Comparison of ENCODE assay signal across 8 cellular contexts in the genomic region with DNA sequence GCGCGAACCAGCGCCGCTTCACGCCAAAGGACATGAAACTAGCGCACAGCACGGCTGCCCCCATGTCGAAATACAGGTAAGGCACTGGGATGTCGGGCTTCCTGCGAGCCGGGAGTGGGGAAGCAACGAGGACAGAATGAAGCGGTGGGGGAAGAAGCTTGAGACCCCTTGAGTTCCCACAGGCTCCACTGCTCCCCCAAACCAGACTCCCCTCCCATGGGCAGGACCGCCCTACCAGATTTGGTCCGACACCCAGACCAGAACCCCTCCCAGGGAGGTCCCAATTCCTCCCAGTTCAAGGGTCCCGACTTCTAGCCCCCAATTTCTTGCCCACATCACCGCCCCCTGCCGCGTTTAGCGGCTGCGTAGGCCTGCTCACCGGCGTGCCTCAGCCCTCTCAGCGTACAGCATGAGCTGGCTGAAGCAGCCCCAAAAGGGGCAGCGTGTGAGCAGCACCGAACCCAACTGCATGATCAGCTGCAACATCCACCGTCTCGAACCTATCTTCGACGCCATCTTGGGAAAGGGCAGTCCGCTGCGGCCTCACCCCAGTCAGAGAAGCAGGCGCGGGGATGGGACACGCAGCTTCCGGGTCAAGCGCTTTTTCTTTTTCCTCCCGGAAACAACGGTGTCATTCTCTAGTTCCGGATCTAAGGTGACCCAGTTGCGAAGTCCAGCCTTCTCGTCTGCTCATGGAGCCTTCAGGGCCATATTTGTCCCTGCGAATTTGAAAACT. TPM values are rescaled to one million over a fixed set of nuclear protein-coding genes. Genes with fewer than 3 reads are reported as not detected.
DNase-seq lines count a peak whose midpoint lies in the region; TF ChIP-seq lines count a peak whose summit lies in the region.

A gene (minus strand): TSS at position 527 of the 736 bp plus-strand sequence. CDS start 11 bp downstream, at position 516.

- CTCF ChIA-PET in SK-N-SH (lab: Yijun Ruan, JAX): interaction anchor here (0.8 to 31.1 kb wide), 8 partner anchors 8 to 101 kb away, joined by 3 to 638 read pairs (median 4); a partner anchor contains a TSS

- in situ Hi-C loops in HAP-1 (cut with MboI; ENCODE audit: low sequenced_read_pairs): no loop called here

- H3K27ac ChIP-seq in SK-N-SH (ENCODE audit: low read depth in 2 of 2, low read length in 1 of 2): peak within 1 kb of the TSS; percentile 68 to 92
- peak within 1 kb of the TSS; percentile 90 for H3K27ac ChIP-seq in substantia nigra (ENCODE audit: low read depth, low read length, poor library complexity, severe bottlenecking)

- peak in 1 of 2 experiments; percentile 24; a peak in 1 of 4 replicates for TF ChIP-seq EP300 in SK-N-SH (IDR thresholded peaks at IDR 0.05; ENCODE audit: borderline replicate concordance in 1 of 2, low read depth in 1 of 2, low read length in 1 of 2)

- H3K4me3 ChIP-seq in HAP-1 (peak within 1 kb of the TSS; percentile 78), SK-N-SH (ENCODE audit: low read depth in 2 of 2, low read length in 1 of 2) (peak within 1 kb of the TSS; percentile 96 to 97)

- DNase-seq in ELF-1 (ENCODE audit: low read depth, low spot score): peak; percentile 93
- DNase-seq in HAP-1 (ENCODE audit: low spot score in 2 of 2): peak; percentile 84 to 93
- DNase-seq in NAMALWA (ENCODE audit: low spot score): peak; percentile 94
- DNase-seq in SK-N-SH: peak; percentile 93
- DNase-seq in activated naive CD4-positive, alpha-beta T cell treated with anti-CD3 and anti-CD28 coated beads, Interleukin-2, amount 50 U/mL, for 16 hours: peak; percentile 88
- peak; percentile 90 for DNase-seq in globus pallidus (ENCODE audit: low spot score)
- DNase-seq in non-pigmented ciliary epithelial cell (ENCODE audit: low read depth): peak; percentile 72
- peak; percentile 51 to 92 (median 84) for DNase-seq in substantia nigra (lab: John Stamatoyannopoulos, UW)

- no peaks in the 10 kb centered on the region for H3K9me3 ChIP-seq in HAP-1
- no peaks in the 10 kb centered on the region for H3K9me3 ChIP-seq in SK-N-SH

- no peaks in the 10 kb centered on the region for H4K20me1 ChIP-seq in SK-N-SH (ENCODE audit: insufficient read depth)

- H2AFZ ChIP-seq in SK-N-SH (ENCODE audit: low read depth): peak within 1 kb of the TSS; percentile 94

- H3K9ac ChIP-seq in SK-N-SH: peak within 1 kb of the TSS; percentile 91

- POLR2A ChIA-PET in SK-N-SH (lab: Yijun Ruan, JAX): interaction anchor here (0.6 to 1.8 kb wide), 4 partner anchors 11 to 236 kb away, joined by 3 to 6 read pairs (median 3); a partner anchor contains a TSS

- peaks cover 21% of the 10 kb centered on the region; the same call in 1 of the 2 replicates for H3K79me2 ChIP-seq in SK-N-SH (ENCODE audit: insufficient read depth)

- peaks cover 4% of the 10 kb centered on the region for H3F3A ChIP-seq in SK-N-SH (replicated peaks; ENCODE audit: insufficient read depth)

- H3K4me1 ChIP-seq in HAP-1: peaks cover 7% of the 10 kb centered on the region
- H3K4me1 ChIP-seq in SK-N-SH (ENCODE audit: control insufficient read depth in 1 of 2, insufficient read depth in 2 of 2, low read depth in 1 of 2, low read length in 1 of 2): peaks cover 0 to 32% of the 10 kb centered on the region in 2 experiments; a peak in 2 of 4 replicates

- TF ChIP-seq RAD21 in SK-N-SH (IDR thresholded peaks at IDR 0.05; ENCODE audit: low read length): no peak

- no peak for TF ChIP-seq CTCF in SK-N-SH (IDR thresholded peaks at IDR 0.05)

- WGBS in SK-N-SH (ENCODE audit: low lambda C conversion rate): 2% methylated on average over 42 of the region's 43 CpGs

- H3K4me2 ChIP-seq in SK-N-SH: peak within 1 kb of the TSS; percentile 93

- H3K27me3 ChIP-seq in HAP-1 (ENCODE audit: low read depth) (no peaks in the 10 kb centered on the region), SK-N-SH (ENCODE audit: insufficient read depth) (no peaks in the 10 kb centered on the region)

- H3K36me3 ChIP-seq in HAP-1 (replicated peaks) (peaks cover 14% of the 10 kb centered on the region; the same call in 1 of the 2 replicates), SK-N-SH (replicated peaks in 1 of 2; ENCODE audit: control insufficient read depth in 1 of 2, insufficient read depth in 2 of 2, low read length in 1 of 2) (peaks cover under 1 to 15% of the 10 kb centered on the region in 2 experiments)

- no peaks in the 10 kb centered on the region for H3K9me2 ChIP-seq in SK-N-SH

TF ChIP-seq in SK-N-SH, 30 proteins besides CTCF, POLR2A, EP300 and RAD21 (continues in another document):
- peak; percentile 99 for TF ChIP-seq YY1 (IDR thresholded peaks at IDR 0.05; ENCODE audit: low read depth)
- peak; percentile 77 for TF ChIP-seq NRF1 (IDR thresholded peaks at IDR 0.05; ENCODE audit: low read depth, low read length)
- TF ChIP-seq, protein P1, sequence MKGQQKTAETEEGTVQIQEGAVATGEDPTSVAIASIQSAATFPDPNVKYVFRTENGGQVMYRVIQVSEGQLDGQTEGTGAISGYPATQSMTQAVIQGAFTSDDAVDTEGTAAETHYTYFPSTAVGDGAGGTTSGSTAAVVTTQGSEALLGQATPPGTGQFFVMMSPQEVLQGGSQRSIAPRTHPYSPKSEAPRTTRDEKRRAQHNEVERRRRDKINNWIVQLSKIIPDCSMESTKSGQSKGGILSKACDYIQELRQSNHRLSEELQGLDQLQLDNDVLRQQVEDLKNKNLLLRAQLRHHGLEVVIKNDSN (IDR thresholded peaks at IDR 0.05; ENCODE audit: borderline replicate concordance, low read depth): peak; percentile 36; the same call in 1 of the 2 replicates
- TF ChIP-seq, protein P2, sequence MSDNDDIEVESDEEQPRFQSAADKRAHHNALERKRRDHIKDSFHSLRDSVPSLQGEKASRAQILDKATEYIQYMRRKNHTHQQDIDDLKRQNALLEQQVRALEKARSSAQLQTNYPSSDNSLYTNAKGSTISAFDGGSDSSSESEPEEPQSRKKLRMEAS (IDR thresholded peaks at IDR 0.05; ENCODE audit: low read depth): peak; percentile 91
- TF ChIP-seq SMC3 (IDR thresholded peaks at IDR 0.05; ENCODE audit: low read depth, low read length): no peak
- peak; percentile 90 for TF ChIP-seq ELF1 (IDR thresholded peaks at IDR 0.05)
- TF ChIP-seq TCF12 (IDR thresholded peaks at IDR 0.05): peak; percentile 17; the same call in 1 of the 2 replicates
- TF ChIP-seq, protein P3, sequence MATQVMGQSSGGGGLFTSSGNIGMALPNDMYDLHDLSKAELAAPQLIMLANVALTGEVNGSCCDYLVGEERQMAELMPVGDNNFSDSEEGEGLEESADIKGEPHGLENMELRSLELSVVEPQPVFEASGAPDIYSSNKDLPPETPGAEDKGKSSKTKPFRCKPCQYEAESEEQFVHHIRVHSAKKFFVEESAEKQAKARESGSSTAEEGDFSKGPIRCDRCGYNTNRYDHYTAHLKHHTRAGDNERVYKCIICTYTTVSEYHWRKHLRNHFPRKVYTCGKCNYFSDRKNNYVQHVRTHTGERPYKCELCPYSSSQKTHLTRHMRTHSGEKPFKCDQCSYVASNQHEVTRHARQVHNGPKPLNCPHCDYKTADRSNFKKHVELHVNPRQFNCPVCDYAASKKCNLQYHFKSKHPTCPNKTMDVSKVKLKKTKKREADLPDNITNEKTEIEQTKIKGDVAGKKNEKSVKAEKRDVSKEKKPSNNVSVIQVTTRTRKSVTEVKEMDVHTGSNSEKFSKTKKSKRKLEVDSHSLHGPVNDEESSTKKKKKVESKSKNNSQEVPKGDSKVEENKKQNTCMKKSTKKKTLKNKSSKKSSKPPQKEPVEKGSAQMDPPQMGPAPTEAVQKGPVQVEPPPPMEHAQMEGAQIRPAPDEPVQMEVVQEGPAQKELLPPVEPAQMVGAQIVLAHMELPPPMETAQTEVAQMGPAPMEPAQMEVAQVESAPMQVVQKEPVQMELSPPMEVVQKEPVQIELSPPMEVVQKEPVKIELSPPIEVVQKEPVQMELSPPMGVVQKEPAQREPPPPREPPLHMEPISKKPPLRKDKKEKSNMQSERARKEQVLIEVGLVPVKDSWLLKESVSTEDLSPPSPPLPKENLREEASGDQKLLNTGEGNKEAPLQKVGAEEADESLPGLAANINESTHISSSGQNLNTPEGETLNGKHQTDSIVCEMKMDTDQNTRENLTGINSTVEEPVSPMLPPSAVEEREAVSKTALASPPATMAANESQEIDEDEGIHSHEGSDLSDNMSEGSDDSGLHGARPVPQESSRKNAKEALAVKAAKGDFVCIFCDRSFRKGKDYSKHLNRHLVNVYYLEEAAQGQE (IDR thresholded peaks at IDR 0.05; ENCODE audit: low read depth, low read length): peak; percentile 66; the same call in 1 of the 2 replicates
- peak; percentile 30; the same call in 1 of the 2 replicates for TF ChIP-seq RCOR1 (IDR thresholded peaks at IDR 0.05; ENCODE audit: low read length)
- TF ChIP-seq, protein P4, sequence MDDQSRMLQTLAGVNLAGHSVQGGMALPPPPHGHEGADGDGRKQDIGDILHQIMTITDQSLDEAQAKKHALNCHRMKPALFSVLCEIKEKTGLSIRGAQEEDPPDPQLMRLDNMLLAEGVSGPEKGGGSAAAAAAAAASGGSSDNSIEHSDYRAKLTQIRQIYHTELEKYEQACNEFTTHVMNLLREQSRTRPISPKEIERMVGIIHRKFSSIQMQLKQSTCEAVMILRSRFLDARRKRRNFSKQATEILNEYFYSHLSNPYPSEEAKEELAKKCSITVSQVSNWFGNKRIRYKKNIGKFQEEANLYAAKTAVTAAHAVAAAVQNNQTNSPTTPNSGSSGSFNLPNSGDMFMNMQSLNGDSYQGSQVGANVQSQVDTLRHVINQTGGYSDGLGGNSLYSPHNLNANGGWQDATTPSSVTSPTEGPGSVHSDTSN (IDR thresholded peaks at IDR 0.05): 0 out of 2 replicates have a peak, but pooled peaks have one; percentile 23
- TF ChIP-seq TAF1 (IDR thresholded peaks at IDR 0.05; ENCODE audit: borderline replicate concordance, low read depth, low read length): peak; percentile 94
- no peak for TF ChIP-seq MEF2A (IDR thresholded peaks at IDR 0.05; ENCODE audit: borderline replicate concordance, low read depth)
- TF ChIP-seq SIN3A (IDR thresholded peaks at IDR 0.05; ENCODE audit: borderline replicate concordance, low read depth, low read length): peak; percentile 88; the same call in 1 of the 2 replicates
- TF ChIP-seq, protein P5, sequence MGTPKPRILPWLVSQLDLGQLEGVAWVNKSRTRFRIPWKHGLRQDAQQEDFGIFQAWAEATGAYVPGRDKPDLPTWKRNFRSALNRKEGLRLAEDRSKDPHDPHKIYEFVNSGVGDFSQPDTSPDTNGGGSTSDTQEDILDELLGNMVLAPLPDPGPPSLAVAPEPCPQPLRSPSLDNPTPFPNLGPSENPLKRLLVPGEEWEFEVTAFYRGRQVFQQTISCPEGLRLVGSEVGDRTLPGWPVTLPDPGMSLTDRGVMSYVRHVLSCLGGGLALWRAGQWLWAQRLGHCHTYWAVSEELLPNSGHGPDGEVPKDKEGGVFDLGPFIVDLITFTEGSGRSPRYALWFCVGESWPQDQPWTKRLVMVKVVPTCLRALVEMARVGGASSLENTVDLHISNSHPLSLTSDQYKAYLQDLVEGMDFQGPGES (IDR thresholded peaks at IDR 0.05; ENCODE audit: low read depth, low read length): no peak; the same call in 1 of the 2 replicates
- TF ChIP-seq RXRA (IDR thresholded peaks at IDR 0.05; ENCODE audit: borderline replicate concordance, low read depth): no peak

RNA-seq across cellular contexts. Expression of the gene that starts here (rescaled TPM):
- 62.9 and 63.6 TPM in 2 replicates for polyA plus RNA-seq in SK-N-SH (2012; rRNA removed)
- 47.9 and 50.2 TPM in 2 replicates for polyA plus RNA-seq in SK-N-SH (2012; cell fraction: cytosol; rRNA removed)
- 34.5 and 37.9 TPM in 2 replicates for polyA plus RNA-seq in SK-N-SH (2012; cell fraction: nucleus; rRNA removed)

Comparison
In these comparisons a context has a peak if more than half of its experiments do, and no peak if none do; other contexts are left out.
1. Peak in every context shown above with its lines: DNase-seq, H3K4me3 ChIP-seq and H3K27ac ChIP-seq.